In genomic region chr9:70514273-70514672, GRCh38 we compare ENCODE assay signal across 13 cellular contexts.
DNase-seq lines count a peak whose midpoint lies in the region; ATAC-seq and TF ChIP-seq lines count a peak whose summit lies in the region.
"Had no signal": no experiment of that assay in that cellular context is flagged by ENCODE, and none has a peak within 500 bp of the region (broad histone marks: within the 10 kb centered on the region; RNA-seq: fewer than 3 reads in every experiment).

No MANE protein-coding gene starts in this region.

- H3K36me3 Mint-ChIP-seq in mesothelial cell of epicardium (no peaks in the 10 kb centered on the region), WTC11 (peaks cover 8% of the 10 kb centered on the region)

- H3K4me3 Mint-ChIP-seq in mesothelial cell of epicardium (no peak overlapping the region), WTC11 (no peak overlapping the region)
- H3K4me3 Mint-ChIP-seq: CD4-positive, alpha-beta memory T cell had no signal

- peak; percentile 6 for DNase-seq in ELF-1 (ENCODE audit: low read depth, low spot score)
- peak; percentile 39 for DNase-seq in NCI-H69 (lab: John Stamatoyannopoulos, UW)
- no peak for DNase-seq in mesothelial cell of epicardium (ENCODE audit: low spot score in 2 of 2, unreplicated experiment in 2 of 2)
- no peak for DNase-seq in inferior parietal cortex (ENCODE audit: extremely low spot score)
- no peak for DNase-seq in WTC11 (ENCODE audit: low spot score)
- DNase-seq: BE2C; CD4-positive, alpha-beta memory T cell; GM23248 had no signal

- no peak for ATAC-seq in WTC11
- ATAC-seq: A549, GM12878, HCT116 had no signal

- peak overlapping the region; percentile 1 for H3K27ac Mint-ChIP-seq in mesothelial cell of epicardium
- H3K27ac Mint-ChIP-seq in WTC11: no peak overlapping the region

- no peaks in the 10 kb centered on the region for H3K36me3 ChIP-seq in HEK293 (ENCODE audit: control insufficient read depth in 2 of 2, insufficient read depth in 1 of 2, low read length in 2 of 2)
- H3K36me3 ChIP-seq: BE2C had no signal

- H3K27me3 Mint-ChIP-seq in mesothelial cell of epicardium (ENCODE audit: low read depth): no peaks in the 10 kb centered on the region
- H3K27me3 Mint-ChIP-seq in WTC11 (ENCODE audit: low read depth): no peaks in the 10 kb centered on the region
- H3K27me3 Mint-ChIP-seq: CD4-positive, alpha-beta memory T cell had no signal

- peaks cover 21% of the 10 kb centered on the region for H3K4me1 Mint-ChIP-seq in mesothelial cell of epicardium
- H3K4me1 Mint-ChIP-seq in WTC11: peaks cover 7% of the 10 kb centered on the region
- H3K4me1 Mint-ChIP-seq: CD4-positive, alpha-beta memory T cell had no signal

- H3K4me3 ChIP-seq in HEK293 (ENCODE audit: low read depth, low read length): no peak overlapping the region
- H3K4me3 ChIP-seq: A549, GM12878, GM23248 had no signal

- no peaks in the 10 kb centered on the region for H3K4me1 ChIP-seq in HEK293 (ENCODE audit: control insufficient read depth, insufficient read depth, low read length)
- H3K4me1 ChIP-seq: A549, BE2C had no signal

- POLR2A ChIA-PET in HEK293 (lab: Yijun Ruan, JAX) (interaction anchor here (1.2 kb wide), 1 partner anchor 86 kb away, joined by 3 read pairs; no protein-coding TSS in a partner anchor), WTC11 (lab: Charles Lee) (no interaction called here)

- H3K9me3 Mint-ChIP-seq in mesothelial cell of epicardium (no peaks in the 10 kb centered on the region), WTC11 (peaks cover 11% of the 10 kb centered on the region)

- TF ChIP-seq CTCF in HEK293 (tag by site-specific recombination; IDR thresholded peaks at IDR 0.05) (no peak), mesothelial cell of epicardium (IDR thresholded peaks at IDR 0.05; ENCODE audit: unreplicated experiment) (no peak), WTC11 (IDR thresholded peaks at IDR 0.05) (no peak)

- CTCF ChIA-PET in HEK293 (lab: Yijun Ruan, JAX): interaction anchor here (0.6 to 2.4 kb wide), 6 partner anchors 9 to 88 kb away, joined by 3 to 9 read pairs (median 4); no protein-coding TSS in a partner anchor
- CTCF ChIA-PET in WTC11 (lab: Charles Lee): interaction anchor here (0.5 kb wide), 1 partner anchor 1402 kb away, joined by 7 read pairs; no protein-coding TSS in a partner anchor

- no peaks in the 10 kb centered on the region for H3K9me3 ChIP-seq in HEK293 (ENCODE audit: control insufficient read depth, insufficient read depth, low read depth, low read length)
- H3K9me3 ChIP-seq: A549, BE2C had no signal

- H3K27ac ChIP-seq in HEK293 (ENCODE audit: extremely low read depth, low read depth, low read length): no peak overlapping the region
- H3K27ac ChIP-seq: A549, C4-2B, GM23248 had no signal

TF ChIP-seq in HEK293, 187 proteins besides CTCF, POLR2A, EP300 and RAD21:
- TF ChIP-seq, protein P1, sequence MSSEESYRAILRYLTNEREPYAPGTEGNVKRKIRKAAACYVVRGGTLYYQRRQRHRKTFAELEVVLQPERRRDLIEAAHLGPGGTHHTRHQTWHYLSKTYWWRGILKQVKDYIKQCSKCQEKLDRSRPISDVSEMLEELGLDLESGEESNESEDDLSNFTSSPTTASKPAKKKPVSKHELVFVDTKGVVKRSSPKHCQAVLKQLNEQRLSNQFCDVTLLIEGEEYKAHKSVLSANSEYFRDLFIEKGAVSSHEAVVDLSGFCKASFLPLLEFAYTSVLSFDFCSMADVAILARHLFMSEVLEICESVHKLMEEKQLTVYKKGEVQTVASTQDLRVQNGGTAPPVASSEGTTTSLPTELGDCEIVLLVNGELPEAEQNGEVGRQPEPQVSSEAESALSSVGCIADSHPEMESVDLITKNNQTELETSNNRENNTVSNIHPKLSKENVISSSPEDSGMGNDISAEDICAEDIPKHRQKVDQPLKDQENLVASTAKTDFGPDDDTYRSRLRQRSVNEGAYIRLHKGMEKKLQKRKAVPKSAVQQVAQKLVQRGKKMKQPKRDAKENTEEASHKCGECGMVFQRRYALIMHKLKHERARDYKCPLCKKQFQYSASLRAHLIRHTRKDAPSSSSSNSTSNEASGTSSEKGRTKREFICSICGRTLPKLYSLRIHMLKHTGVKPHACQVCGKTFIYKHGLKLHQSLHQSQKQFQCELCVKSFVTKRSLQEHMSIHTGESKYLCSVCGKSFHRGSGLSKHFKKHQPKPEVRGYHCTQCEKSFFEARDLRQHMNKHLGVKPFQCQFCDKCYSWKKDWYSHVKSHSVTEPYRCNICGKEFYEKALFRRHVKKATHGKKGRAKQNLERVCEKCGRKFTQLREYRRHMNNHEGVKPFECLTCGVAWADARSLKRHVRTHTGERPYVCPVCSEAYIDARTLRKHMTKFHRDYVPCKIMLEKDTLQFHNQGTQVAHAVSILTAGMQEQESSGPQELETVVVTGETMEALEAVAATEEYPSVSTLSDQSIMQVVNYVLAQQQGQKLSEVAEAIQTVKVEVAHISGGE (tag by site-specific recombination; conservative IDR thresholded peaks at IDR 0.05; ENCODE audit: low read depth): peak; percentile 71
- TF ChIP-seq TCF7L2 (IDR thresholded peaks at IDR 0.05; ENCODE audit: borderline replicate concordance, low read depth, low read length) (no peak), ZSCAN30 (tag by site-specific recombination; IDR thresholded peaks at IDR 0.05) (no peak)

TF ChIP-seq in WTC11, 78 proteins besides CTCF, POLR2A, EP300 and RAD21:
- no peak for TF ChIP-seq HMGXB4 (CRISPR knock-in tag; IDR thresholded peaks at IDR 0.05)
- no peak for TF ChIP-seq MXD4 (CRISPR knock-in tag; IDR thresholded peaks at IDR 0.05; ENCODE audit: borderline replicate concordance)
- no peak for TF ChIP-seq OVOL2 (CRISPR knock-in tag; IDR thresholded peaks at IDR 0.05; ENCODE audit: borderline replicate concordance)
- no peak for TF ChIP-seq USF1 (CRISPR knock-in tag; IDR thresholded peaks at IDR 0.05)
- TF ChIP-seq, protein P2, sequence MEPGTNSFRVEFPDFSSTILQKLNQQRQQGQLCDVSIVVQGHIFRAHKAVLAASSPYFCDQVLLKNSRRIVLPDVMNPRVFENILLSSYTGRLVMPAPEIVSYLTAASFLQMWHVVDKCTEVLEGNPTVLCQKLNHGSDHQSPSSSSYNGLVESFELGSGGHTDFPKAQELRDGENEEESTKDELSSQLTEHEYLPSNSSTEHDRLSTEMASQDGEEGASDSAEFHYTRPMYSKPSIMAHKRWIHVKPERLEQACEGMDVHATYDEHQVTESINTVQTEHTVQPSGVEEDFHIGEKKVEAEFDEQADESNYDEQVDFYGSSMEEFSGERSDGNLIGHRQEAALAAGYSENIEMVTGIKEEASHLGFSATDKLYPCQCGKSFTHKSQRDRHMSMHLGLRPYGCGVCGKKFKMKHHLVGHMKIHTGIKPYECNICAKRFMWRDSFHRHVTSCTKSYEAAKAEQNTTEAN (CRISPR knock-in tag; IDR thresholded peaks at IDR 0.05): no peak
- TF ChIP-seq ELF4 (CRISPR knock-in tag; IDR thresholded peaks at IDR 0.05; ENCODE audit: low read depth): no peak
- no peak for TF ChIP-seq ZNF396 (CRISPR knock-in tag; IDR thresholded peaks at IDR 0.05; ENCODE audit: borderline replicate concordance)
- no peak for TF ChIP-seq MAX (CRISPR knock-in tag; IDR thresholded peaks at IDR 0.05)
- TF ChIP-seq TP53 (CRISPR knock-in tag; IDR thresholded peaks at IDR 0.05): no peak
TF ChIP-seq in WTC11: peak in this region for 0.

Comparison
In these comparisons a context has a peak if more than half of its experiments do, and no peak if none do; other contexts are left out.
1. DNase-seq: peak in ELF-1 (single experiment) and NCI-H69 (single experiment); none in mesothelial cell of epicardium (0 of 2), inferior parietal cortex (single experiment) and WTC11 (single experiment).